15 cellular contexts compared by ENCODE assay signal in genomic region chr4:7766661-7767345, GRCh38.
"Had no signal": no experiment of that assay in that cellular context is flagged by ENCODE, and none has a peak within 500 bp of the region (broad histone marks: within the 10 kb centered on the region; RNA-seq: fewer than 3 reads in every experiment).

No MANE protein-coding gene starts in this region.

- H3K9me3 ChIP-seq: ascending aorta, psoas muscle, testis had no signal

- DNase-seq: activated CD4-positive, alpha-beta T cell treated with anti-CD3 and anti-CD28 coated beads, Interleukin-2, amount 50 U/mL, for 4 hours; activated gamma-delta T cell treated with Interleukin-2 at 50 U/mL for 16 hours; activated T-cell treated with anti-CD3 and anti-CD28 coated beads, Interleukin-2, amount 50 U/mL, for 24 hours; effector memory CD4-positive, alpha-beta T cell; immature natural killer cell; left colon; occipital lobe; stimulated activated CD4-positive, alpha-beta T cell treated with anti-CD3 and anti-CD28 coated beads, Interleukin-15, amount 100 ng/mL, for 24 hours; stimulated activated CD4-positive, alpha-beta T cell treated with anti-CD3 and anti-CD28 coated beads, Interleukin-4, amount 100 ng/mL, for 24 hours; testis had no signal

- H3K4me1 ChIP-seq: ascending aorta, psoas muscle, testis had no signal

- H3K4me3 ChIP-seq: ascending aorta, coronary artery, psoas muscle, testis had no signal

- H3K27me3 ChIP-seq: ascending aorta, testis had no signal

- ATAC-seq: activated CD4-positive, CD25-positive, alpha-beta regulatory T cell treated with anti-CD3 and anti-CD28 coated beads, Interleukin-2, amount 50 U/mL, for 24 hours; left colon; psoas muscle had no signal

- H3K27ac ChIP-seq: ascending aorta, coronary artery, epithelial cell of prostate, psoas muscle, testis had no signal
